ENCODE assay signal across 26 cellular contexts in genomic region chr10:23897864-23898263, GRCh38.
"Had no signal": no experiment of that assay in that cellular context is flagged by ENCODE, and none has a peak within 500 bp of the region (broad histone marks: within the 10 kb centered on the region; RNA-seq: fewer than 3 reads in every experiment).

No MANE protein-coding gene starts in this region.

- ATAC-seq: left lobe of liver; natural killer cell; psoas muscle; sciatic nerve; stimulated activated naive B cell treated with anti-CD40 and anti-IgM and Interleukin-4, amounts not matched to agents 10 μg/mL and 1 μg/mL and 100 μg/mL, for 72 hours; stimulated activated naive CD8-positive, alpha-beta T cell treated with anti-CD3 and anti-CD28 coated beads, Interleukin-15, Interleukin-2, amounts not matched to agents 100 U/mL and 50 U/mL, for 24 hours had no signal

- H3K27ac ChIP-seq: neural progenitor cell, neutrophil, parathyroid adenoma, psoas muscle, skin epidermis, stomach, testis, thyroid gland, transverse colon, upper lobe of left lung had no signal

- H3K9me3 ChIP-seq: neutrophil, psoas muscle, stomach, testis, thyroid gland, transverse colon, upper lobe of left lung had no signal

- H3K4me1 ChIP-seq: neural progenitor cell, parathyroid adenoma, psoas muscle, stomach, testis, thyroid gland, transverse colon, upper lobe of left lung had no signal

- H3K27me3 ChIP-seq: neural progenitor cell, neutrophil, stomach, testis, thyroid gland, transverse colon, upper lobe of left lung had no signal

- H3K4me3 ChIP-seq: lung, neural progenitor cell, psoas muscle, skin epidermis, stomach, testis, thyroid gland, transverse colon, upper lobe of left lung had no signal

- DNase-seq: hippocampal formation; kidney; mesendoderm; naive B cell; natural killer cell; nephron progenitor cell; occipital lobe; psoas muscle; stimulated activated CD4-positive, alpha-beta T cell treated with anti-CD3 and anti-CD28 coated beads, Interleukin-12 subunit alpha, Interleukin-12 subunit beta, amount 100 ng/mL, for 4 hours; stimulated activated CD4-positive, alpha-beta T cell treated with anti-CD3 and anti-CD28 coated beads, Interleukin-15, amount 100 ng/mL, for 24 hours; stimulated activated CD4-positive, alpha-beta T cell treated with anti-CD3 and anti-CD28 coated beads, Interleukin-2, amount 100 ng/mL, for 24 hours; stimulated activated CD4-positive, alpha-beta T cell treated with anti-CD3 and anti-CD28 coated beads, Interleukin-4, amount 100 ng/mL, for 1 hour; stimulated activated naive B cell treated with anti-CD40 and anti-IgM and Interleukin-4, amounts not matched to agents 10 μg/mL and 1 μg/mL and 100 μg/mL, for 72 hours; stimulated activated naive CD8-positive, alpha-beta T cell treated with anti-CD3 and anti-CD28 coated beads, Interleukin-15, Interleukin-2, amounts not matched to agents 100 U/mL and 50 U/mL, for 24 hours; stomach; testis; thyroid gland; transverse colon; upper lobe of left lung had no signal

- H3K36me3 ChIP-seq: neural progenitor cell, neutrophil, stomach, thyroid gland, transverse colon, upper lobe of left lung had no signal
